In genomic region chr7:79320741-79321473, GRCh38 we compare ENCODE assay signal across 14 cellular contexts.
DNase-seq lines count a peak whose midpoint lies in the region; ATAC-seq, FAIRE-seq and TF ChIP-seq lines count a peak whose summit lies in the region.
"Had no signal": no experiment of that assay in that cellular context is flagged by ENCODE, and none has a peak within 500 bp of the region (broad histone marks: within the 10 kb centered on the region; RNA-seq: fewer than 3 reads in every experiment).

No MANE protein-coding gene starts in this region.

- no peaks in the 10 kb centered on the region for H3K36me3 Mint-ChIP-seq in activated naive CD4-positive, alpha-beta T cell treated with anti-CD3 and anti-CD28 coated beads, Interleukin-2, amount 50 U/mL, for 72 hours
- H3K36me3 Mint-ChIP-seq: CD14-positive monocyte had no signal

- no peak for DNase-seq in AG04450 (ENCODE audit: low read depth, low spot score)
- no peak for DNase-seq in Panc1 (ENCODE audit: low read depth, low spot score)
- peak; percentile 15 for DNase-seq in renal cortical epithelial cell (ENCODE audit: low read depth)
- no peak for DNase-seq in activated naive CD4-positive, alpha-beta T cell treated with anti-CD3 and anti-CD28 coated beads, Interleukin-2, amount 50 U/mL, for 72 hours (ENCODE audit: low spot score in 2 of 2)
- DNase-seq in NAMALWA (ENCODE audit: low spot score): no peak
- DNase-seq: AML-193, COR-L47, EL, H9, NCI-H1930, NCI-H748 treated with DMSO at 0.1 percent for 48 hours had no signal

- H3K4me3 ChIP-seq in AG04450 (ENCODE audit: low read depth, low read length): no peak overlapping the region
- no peak overlapping the region for H3K4me3 ChIP-seq in Panc1 (ENCODE audit: low read depth in 2 of 2, low read length in 2 of 2)

- POLR2A ChIA-PET in AG04450 (lab: Yijun Ruan, JAX): no interaction called here
- POLR2A ChIA-PET in Panc1 (lab: Charles Lee): no interaction called here

- FAIRE-seq in endometrium (lab: Jason Lieb, UNC): peak; percentile 35

- H3K27ac ChIP-seq in AG04450 (ENCODE audit: low read depth, low read length): no peak overlapping the region
- peak overlapping the region; percentile 52; the same call in 1 of the 2 replicates for H3K27ac ChIP-seq in Panc1 (ENCODE audit: low read length)

- TF ChIP-seq CTCF in AG04450 (IDR thresholded peaks at IDR 0.05; ENCODE audit: low read depth, low read length): peak; percentile 11; the same call in 1 of the 2 replicates
- TF ChIP-seq CTCF in Panc1 (IDR thresholded peaks at IDR 0.05): no peak

- no peaks in the 10 kb centered on the region for H3K36me3 ChIP-seq in Panc1 (ENCODE audit: control insufficient read depth, insufficient read depth, low read length)

- peaks cover 30% of the 10 kb centered on the region for H3K4me1 ChIP-seq in Panc1 (ENCODE audit: control insufficient read depth, insufficient read depth, low read length)

- CTCF ChIA-PET in AG04450 (lab: Charles Lee) (interaction anchor here (1.3 kb wide), 1 partner anchor 23 kb away, joined by 3 read pairs; no protein-coding TSS in a partner anchor), Panc1 (lab: Charles Lee) (interaction anchor here (1.0 kb wide), 1 partner anchor 23 kb away, joined by 3 read pairs; no protein-coding TSS in a partner anchor)

- no TSS peak for BruUV-seq in Panc1 (replicated peaks; lab: Mats Ljungman, UMichigan)

- H3K27ac Mint-ChIP-seq in activated naive CD4-positive, alpha-beta T cell treated with anti-CD3 and anti-CD28 coated beads, Interleukin-2, amount 50 U/mL, for 72 hours: no peak overlapping the region
- H3K27ac Mint-ChIP-seq: CD14-positive monocyte, H9 had no signal

- in situ Hi-C loops in Panc1 (cut with HindIII; ENCODE audit: low pct_unique_long_range_greater_than_20kb, low sequenced_read_pairs): no loop called here

- intact Hi-C loops in Panc1 (cut with micrococcal nuclease; ENCODE audit: unreplicated experiment): no loop called here

- no peak for ATAC-seq in Panc1
- ATAC-seq in activated naive CD4-positive, alpha-beta T cell treated with anti-CD3 and anti-CD28 coated beads, Interleukin-2, amount 50 U/mL, for 72 hours: no peak
- ATAC-seq in GM21515 (IDR thresholded peaks at IDR 0.05; ENCODE audit: unreplicated experiment): no peak

- H3K9me3 Mint-ChIP-seq in activated naive CD4-positive, alpha-beta T cell treated with anti-CD3 and anti-CD28 coated beads, Interleukin-2, amount 50 U/mL, for 72 hours: peaks cover 14% of the 10 kb centered on the region in 2 donors
- H3K9me3 Mint-ChIP-seq: H9 had no signal

- H3K9me3 ChIP-seq in AG04450 (ENCODE audit: control insufficient read depth, insufficient read depth, low read length): no peaks in the 10 kb centered on the region
- H3K9me3 ChIP-seq in Panc1 (ENCODE audit: control insufficient read depth, insufficient read depth, low read depth, low read length): no peaks in the 10 kb centered on the region

- no peaks in the 10 kb centered on the region for H3K27me3 ChIP-seq in AG04450 (ENCODE audit: control insufficient read depth, insufficient read depth, low read length)
- no peaks in the 10 kb centered on the region for H3K27me3 ChIP-seq in Panc1 (ENCODE audit: control insufficient read depth, insufficient read depth, low read length)
